ENCODE assay signal across 16 cellular contexts in genomic region chr2:73403237-73403636, GRCh38. TPM values are rescaled to one million over a fixed set of nuclear protein-coding genes. Genes with fewer than 3 reads are reported as not detected.
DNase-seq lines count a peak whose midpoint lies in the region; ATAC-seq and TF ChIP-seq lines count a peak whose summit lies in the region.
"Had no signal": no experiment of that assay in that cellular context is flagged by ENCODE, and none has a peak within 500 bp of the region (broad histone marks: within the 10 kb centered on the region; RNA-seq: fewer than 3 reads in every experiment).

No MANE protein-coding gene starts in this region.

- POLR2A ChIA-PET in HEK293 (lab: Yijun Ruan, JAX), result no interaction called here
- POLR2A ChIA-PET in naive thymus-derived CD8-positive, alpha-beta T cell (lab: Charles Lee), result no interaction called here

- peaks cover 9 to 10% of the 10 kb centered on the region in 2 donors for H3K9me3 Mint-ChIP-seq in activated T-cell treated with anti-CD3 and anti-CD28 coated beads, Interleukin-2, amount 50 U/mL, for 72 hours
- peaks cover 0 to 38% (median 25%) of the 10 kb centered on the region in 9 donors for H3K9me3 Mint-ChIP-seq in naive thymus-derived CD8-positive, alpha-beta T cell

- peak overlapping the region; percentile 19 for H3K27ac Mint-ChIP-seq in activated T-cell treated with anti-CD3 and anti-CD28 coated beads, Interleukin-2, amount 50 U/mL, for 72 hours
- H3K27ac Mint-ChIP-seq in naive thymus-derived CD8-positive, alpha-beta T cell, result no peak overlapping the region
- H3K27ac Mint-ChIP-seq: B cell; CD4-positive, alpha-beta T cell; CD8-positive, alpha-beta T cell had no signal

- no peak for TF ChIP-seq CTCF in HEK293 (tag by site-specific recombination; IDR thresholded peaks at IDR 0.05)

- no peak for DNase-seq in activated T-cell treated with anti-CD3 and anti-CD28 coated beads, Interleukin-2, amount 50 U/mL, for 72 hours
- DNase-seq in activated T-cell treated with anti-CD3 and anti-CD28 coated beads, Interleukin-2, amount 50 U/mL, for 1 hour, result no peak
- no peak for DNase-seq in naive thymus-derived CD8-positive, alpha-beta T cell
- DNase-seq: 8988T; AML-193; Caco-2; Calu3; CD4-positive, alpha-beta T cell; CD8-positive, alpha-beta T cell; DMS79 treated with DMSO at 0.1 percent for 48 hours; GF-D8 had no signal

- H3K4me1 ChIP-seq in HEK293 (ENCODE audit: control insufficient read depth, insufficient read depth, low read length), result no peaks in the 10 kb centered on the region
- H3K4me1 ChIP-seq: BLaER1 treated with 17β-estradiol and CSF1 and Interleukin-3, amounts not matched to agents 10 nM and 100 nM; Caco-2 had no signal

- no peaks in the 10 kb centered on the region; the same call in 1 of the 2 replicates for H3K9me3 ChIP-seq in HEK293 (ENCODE audit: control insufficient read depth, insufficient read depth, low read depth, low read length)

- peaks cover 8 to 11% of the 10 kb centered on the region in 2 experiments for H3K36me3 ChIP-seq in HEK293 (ENCODE audit: control insufficient read depth in 2 of 2, insufficient read depth in 1 of 2, low read length in 2 of 2)

- H3K4me1 Mint-ChIP-seq in activated T-cell treated with anti-CD3 and anti-CD28 coated beads, Interleukin-2, amount 50 U/mL, for 72 hours (ENCODE audit: low read depth), result peaks cover 13% of the 10 kb centered on the region
- H3K4me1 Mint-ChIP-seq in naive thymus-derived CD8-positive, alpha-beta T cell, result peaks cover 2 to 35% (median 7%) of the 10 kb centered on the region in 4 donors
- H3K4me1 Mint-ChIP-seq: B cell had no signal

- H3K4me3 ChIP-seq in HEK293 (ENCODE audit: low read depth, low read length), result no peak overlapping the region
- H3K4me3 ChIP-seq: BLaER1 treated with 17β-estradiol and CSF1 and Interleukin-3, amounts not matched to agents 10 nM and 100 nM had no signal

- H3K36me3 Mint-ChIP-seq in activated T-cell treated with anti-CD3 and anti-CD28 coated beads, Interleukin-2, amount 50 U/mL, for 72 hours (ENCODE audit: insufficient read depth in 2 of 2), result peaks cover 17 to 44% of the 10 kb centered on the region in 2 donors
- H3K36me3 Mint-ChIP-seq in naive thymus-derived CD8-positive, alpha-beta T cell, result peaks cover 39 to 55% (median 46%) of the 10 kb centered on the region in 3 donors

- H3K27ac ChIP-seq in HEK293 (ENCODE audit: extremely low read depth, low read depth, low read length), result no peak overlapping the region
- H3K27ac ChIP-seq: BLaER1 treated with 17β-estradiol and CSF1 and Interleukin-3, amounts not matched to agents 10 nM and 100 nM; C4-2B had no signal

- no peak for ATAC-seq in activated T-cell treated with anti-CD3 and anti-CD28 coated beads, Interleukin-2, amount 50 U/mL, for 72 hours (replicated peaks in 1 of 2)
- ATAC-seq in naive thymus-derived CD8-positive, alpha-beta T cell, result no peak
- no peak for ATAC-seq in HG02852 (IDR thresholded peaks at IDR 0.05; ENCODE audit: unreplicated experiment)
- ATAC-seq: CD8-positive, alpha-beta T cell had no signal

- no peaks in the 10 kb centered on the region for H3K27me3 Mint-ChIP-seq in activated T-cell treated with anti-CD3 and anti-CD28 coated beads, Interleukin-2, amount 50 U/mL, for 72 hours (ENCODE audit: low read depth)
- no peaks in the 10 kb centered on the region for H3K27me3 Mint-ChIP-seq in naive thymus-derived CD8-positive, alpha-beta T cell
- H3K27me3 Mint-ChIP-seq: B cell; CD4-positive, alpha-beta T cell had no signal

- CTCF ChIA-PET in HEK293 (lab: Yijun Ruan, JAX), result interaction anchor here (1.0 kb wide), 1 partner anchor 9 kb away, joined by 3 read pairs; no protein-coding TSS in a partner anchor

- H3K4me3 Mint-ChIP-seq in activated T-cell treated with anti-CD3 and anti-CD28 coated beads, Interleukin-2, amount 50 U/mL, for 72 hours, result no peak overlapping the region
- H3K4me3 Mint-ChIP-seq in naive thymus-derived CD8-positive, alpha-beta T cell, result no peak overlapping the region
- H3K4me3 Mint-ChIP-seq: B cell; CD4-positive, alpha-beta T cell; CD8-positive, alpha-beta T cell had no signal

TF ChIP-seq in HEK293, 187 proteins besides CTCF, POLR2A, EP300 and RAD21:
- no peak for TF ChIP-seq ZNF571 (tag by site-specific recombination; IDR thresholded peaks at IDR 0.05)
- TF ChIP-seq ZSCAN16 (tag by site-specific recombination; IDR thresholded peaks at IDR 0.05), result no peak
- TF ChIP-seq, protein P1, sequence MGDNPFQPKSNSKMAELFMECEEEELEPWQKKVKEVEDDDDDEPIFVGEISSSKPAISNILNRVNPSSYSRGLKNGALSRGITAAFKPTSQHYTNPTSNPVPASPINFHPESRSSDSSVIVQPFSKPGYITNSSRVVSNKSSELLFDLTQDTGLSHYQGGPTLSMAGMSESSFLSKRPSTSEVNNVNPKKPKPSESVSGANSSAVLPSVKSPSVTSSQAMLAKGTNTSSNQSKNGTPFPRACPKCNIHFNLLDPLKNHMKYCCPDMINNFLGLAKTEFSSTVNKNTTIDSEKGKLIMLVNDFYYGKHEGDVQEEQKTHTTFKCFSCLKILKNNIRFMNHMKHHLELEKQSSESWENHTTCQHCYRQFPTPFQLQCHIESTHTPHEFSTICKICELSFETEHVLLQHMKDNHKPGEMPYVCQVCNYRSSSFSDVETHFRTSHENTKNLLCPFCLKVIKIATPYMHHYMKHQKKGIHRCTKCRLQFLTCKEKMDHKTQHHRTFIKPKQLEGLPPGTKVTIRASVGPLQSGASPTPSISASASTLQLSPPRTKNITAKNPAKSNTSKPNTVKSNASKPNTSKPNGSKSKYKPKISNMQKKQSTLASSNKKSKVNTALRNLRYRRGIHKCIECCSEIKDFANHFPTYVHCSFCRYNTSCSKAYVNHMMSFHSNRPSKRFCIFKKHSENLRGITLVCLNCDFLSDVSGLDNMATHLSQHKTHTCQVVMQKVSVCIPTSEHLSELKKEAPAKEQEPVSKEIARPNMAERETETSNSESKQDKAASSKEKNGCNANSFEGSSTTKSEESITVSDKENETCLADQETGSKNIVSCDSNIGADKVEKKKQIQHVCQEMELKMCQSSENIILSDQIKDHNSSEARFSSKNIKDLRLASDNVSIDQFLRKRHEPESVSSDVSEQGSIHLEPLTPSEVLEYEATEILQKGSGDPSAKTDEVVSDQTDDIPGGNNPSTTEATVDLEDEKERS (tag by site-specific recombination; IDR thresholded peaks at IDR 0.05), result peak; percentile 60; the same call in 1 of the 2 replicates
- no peak for TF ChIP-seq ZNF561 (tag by site-specific recombination; IDR thresholded peaks at IDR 0.05; ENCODE audit: borderline replicate concordance)
- peak; percentile 58 for TF ChIP-seq SETDB1 (IDR thresholded peaks at IDR 0.05; ENCODE audit: insufficient read length, low read length)
- TF ChIP-seq ZNF639 (tag by site-specific recombination; IDR thresholded peaks at IDR 0.05), result no peak
TF ChIP-seq in HEK293: peak in this region for 2.

RNA-seq across cellular contexts. Expression of gene ALMS1, which starts 17.6 kb away (rescaled TPM):
- total RNA-seq in activated T-cell treated with anti-CD3 and anti-CD28 coated beads, Interleukin-2, amount 50 U/mL, for 72 hours, result 10 to 100 TPM; 13.0 to 16.5 TPM
- total RNA-seq in naive thymus-derived CD8-positive, alpha-beta T cell, result 10 to 100 TPM; 28.3 to 28.8 TPM
- polyA plus RNA-seq in naive thymus-derived CD8-positive, alpha-beta T cell, result 1 to 10 TPM; 1.9 to 5.1 (median 2.2) TPM
